In genomic region chr2:73070651-73071451, GRCh38 we compare ENCODE assay signal across 8 cellular contexts. TPM values are rescaled to one million over a fixed set of nuclear protein-coding genes. Genes with fewer than 3 reads are reported as not detected.
DNase-seq lines count a peak whose midpoint lies in the region; ATAC-seq and TF ChIP-seq lines count a peak whose summit lies in the region.

No MANE protein-coding gene starts in this region.

- no peaks in the 10 kb centered on the region for H3K36me3 ChIP-seq in SU-DHL-6 (ENCODE audit: low read length)
- H3K36me3 ChIP-seq in parathyroid adenoma (ENCODE audit: control insufficient read depth, insufficient read depth, low read length), result no peaks in the 10 kb centered on the region
- peaks cover 0 to 22% (median 10%) of the 10 kb centered on the region in 3 donors for H3K36me3 ChIP-seq in tibial artery

- H2AFZ ChIP-seq in SU-DHL-6 (ENCODE audit: low read depth, low read length, severe bottlenecking) (peak overlapping the region; percentile 98), parathyroid adenoma (peak overlapping the region; percentile 93)

- no peaks in the 10 kb centered on the region for H4K20me1 ChIP-seq in SU-DHL-6 (ENCODE audit: low read depth, low read length)

- DNase-seq in NCI-H1105 treated with DMSO at 0.1 percent for 48 hours (lab: John Stamatoyannopoulos, UW) (peak; percentile 94), cardiac septum (ENCODE audit: low spot score) (peak; percentile 100), tibial artery (peak; percentile 98 to 99)
- DNase-seq in activated naive CD8-positive, alpha-beta T cell treated with anti-CD3 and anti-CD28 coated beads, Interleukin-2, amount 50 U/mL, for 16 hours (ENCODE audit: low read depth, low spot score), result peak; percentile 84

- peaks cover 33% of the 10 kb centered on the region for H3K79me2 ChIP-seq in SU-DHL-6 (ENCODE audit: insufficient read depth, low read length)
- peaks cover 2% of the 10 kb centered on the region for H3K79me2 ChIP-seq in parathyroid adenoma

- H3K4me3 ChIP-seq in SU-DHL-6 (ENCODE audit: insufficient read depth, low read length, poor library complexity, severe bottlenecking) (peak overlapping the region; percentile 85), parathyroid adenoma (ENCODE audit: low read depth, low read length) (peak overlapping the region; percentile 96), tibial artery (peak overlapping the region; percentile 89 to 94)

- intact Hi-C loops in cardiac septum (cut with DNase I), result loop anchor here (2.0 to 5.0 kb wide), 3 partner anchors 40 to 179 kb away; no protein-coding TSS in a partner anchor
- intact Hi-C loops in tibial artery (cut with DNase I; ENCODE audit: low total_unique reads), result loop anchor here (2.0 kb wide), 1 partner anchor 42 kb away; the partner anchor contains the start of gene RAB11FIP5

- H3K9me2 ChIP-seq in SU-DHL-6 (replicated peaks; ENCODE audit: insufficient read depth, low read length), result no peaks in the 10 kb centered on the region

- ATAC-seq in HG02759 (IDR thresholded peaks at IDR 0.05; ENCODE audit: unreplicated experiment), result peak; percentile 88

- H3K4me1 ChIP-seq in parathyroid adenoma (peaks cover 24% of the 10 kb centered on the region), tibial artery (peaks cover 0 to 28% (median 27%) of the 10 kb centered on the region in 4 donors)

- H3K9me3 ChIP-seq in SU-DHL-6 (ENCODE audit: insufficient read depth, low read length), result no peaks in the 10 kb centered on the region
- H3K9me3 ChIP-seq in parathyroid adenoma (ENCODE audit: control insufficient read depth, low read length), result no peaks in the 10 kb centered on the region
- no peaks in the 10 kb centered on the region for H3K9me3 ChIP-seq in tibial artery

- H3K27me3 ChIP-seq in SU-DHL-6 (ENCODE audit: low read length) (no peaks in the 10 kb centered on the region), parathyroid adenoma (ENCODE audit: control insufficient read depth, insufficient read depth, low read length) (no peaks in the 10 kb centered on the region), tibial artery (no peaks in the 10 kb centered on the region)

- peak overlapping the region; percentile 98 for H3K9ac ChIP-seq in SU-DHL-6 (ENCODE audit: low read length)
- H3K9ac ChIP-seq in parathyroid adenoma, result peak overlapping the region; percentile 14

- H3K27ac ChIP-seq in SU-DHL-6 (ENCODE audit: low read depth, low read length) (peak overlapping the region; percentile 72), parathyroid adenoma (peak overlapping the region; percentile 72), tibial artery (peak overlapping the region; percentile 79 to 88)

- 0 out of 2 replicates have a peak, but pooled peaks have one; percentile 15 for TF ChIP-seq CTCF in GM12874 (IDR thresholded peaks at IDR 0.05; ENCODE audit: insufficient read depth, low read depth, low read length)
- no peak for TF ChIP-seq CTCF in SU-DHL-6 (IDR thresholded peaks at IDR 0.05; ENCODE audit: insufficient read depth, low read length, poor library complexity, severe bottlenecking)
- no peak for TF ChIP-seq CTCF in parathyroid adenoma (IDR thresholded peaks at IDR 0.05)
- TF ChIP-seq CTCF in tibial artery (IDR thresholded peaks at IDR 0.05), result no peak

- H3K4me2 ChIP-seq in SU-DHL-6 (ENCODE audit: low read depth, low read length, poor library complexity, severe bottlenecking), result peak overlapping the region; percentile 85
- H3K4me2 ChIP-seq in parathyroid adenoma (ENCODE audit: low read length), result peak overlapping the region; percentile 99

- peaks cover 10% of the 10 kb centered on the region for H3F3A ChIP-seq in SU-DHL-6 (ENCODE audit: insufficient read depth)

RNA-seq across cellular contexts. Expression of gene SFXN5, which starts 0.7 kb away (rescaled TPM):
- 13.3 TPM for total RNA-seq in cardiac septum

RNA-seq across cellular contexts. Expression of gene RAB11FIP5, which starts 41.9 kb away (rescaled TPM):
- 38.1 TPM for total RNA-seq in cardiac septum

Comparison
In these comparisons a context has a peak if more than half of its experiments do, and no peak if none do; other contexts are left out.
1. Peak in every context shown above with its lines: DNase-seq, ATAC-seq, H3K4me3 ChIP-seq and H3K27ac ChIP-seq.